Comparison of ENCODE assay signal across 25 cellular contexts in the genomic region with DNA sequence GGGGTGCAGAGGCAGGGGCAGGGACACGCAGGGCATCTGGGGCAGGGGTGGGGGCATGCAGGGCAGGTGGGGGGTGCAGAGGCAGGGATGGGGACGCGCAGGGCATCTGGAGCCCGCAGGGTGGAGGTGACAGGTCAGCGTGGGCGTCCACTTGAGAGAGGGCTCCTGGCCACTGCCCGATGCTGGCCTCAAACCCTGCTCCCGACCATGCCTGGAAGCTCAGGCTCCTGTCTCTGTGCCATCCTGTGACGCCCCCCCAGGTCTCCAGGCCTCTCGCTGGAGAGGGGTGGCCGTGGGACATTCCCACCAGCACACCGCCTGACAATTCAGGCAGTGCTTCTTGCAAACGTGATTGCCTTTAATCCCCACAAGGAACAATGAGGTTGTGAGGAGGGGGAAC. TPM values are rescaled to one million over a fixed set of nuclear protein-coding genes. Genes with fewer than 3 reads are reported as not detected.
"Had no signal": no experiment of that assay in that cellular context is flagged by ENCODE, and none has a peak within 500 bp of the region (broad histone marks: within the 10 kb centered on the region; RNA-seq: fewer than 3 reads in every experiment).

No MANE protein-coding gene starts in this region.

- H3K4me3 ChIP-seq: esophagus squamous epithelium, left ventricle myocardium inferior, ovary, SK-N-MC, skin epidermis, thoracic aorta had no signal

- H3K27me3 ChIP-seq: brain microvascular endothelial cell, esophagus squamous epithelium, ovary had no signal

- H3K4me3 Mint-ChIP-seq: activated CD4-positive, alpha-beta memory T cell treated with anti-CD3 and anti-CD28 coated beads for 36 hours; activated naive CD8-positive, alpha-beta T cell; activated T-cell treated with anti-CD3 and anti-CD28 coated beads, Interleukin-2, amount 50 U/mL, for 72 hours; dendritic cell treated with granulocyte-macrophage colony-stimulating factor and Interleukin-4, amounts not matched to agents 40 ng/mL and 50 ng/mL, for 4 days; nephron; stimulated activated effector memory CD8-positive, alpha-beta T cell treated with anti-CD3 and anti-CD28 coated beads, Interleukin-12 subunit alpha, Interleukin-12 subunit beta, amount 100 ng/mL, for 72 hours; stimulated activated naive CD8-positive, alpha-beta T cell treated with anti-CD3 and anti-CD28 coated beads, Interleukin-15, Interleukin-2, amounts not matched to agents 100 ng/mL and 50 ng/mL, for 24 hours; T-helper 17 cell; type B pancreatic cell had no signal

- H3K9me3 ChIP-seq: esophagus squamous epithelium, left ventricle myocardium inferior, ovary, thoracic aorta had no signal

- H3K27ac ChIP-seq: brain microvascular endothelial cell, esophagus squamous epithelium, left ventricle myocardium inferior, ovary, SK-N-MC, skin epidermis, thoracic aorta, WERI-Rb-1 had no signal

- H3K27me3 Mint-ChIP-seq: activated CD4-positive, alpha-beta memory T cell treated with anti-CD3 and anti-CD28 coated beads for 36 hours; dendritic cell treated with granulocyte-macrophage colony-stimulating factor and Interleukin-4, amounts not matched to agents 40 ng/mL and 50 ng/mL, for 4 days; stimulated activated naive CD8-positive, alpha-beta T cell treated with anti-CD3 and anti-CD28 coated beads, Interleukin-15, Interleukin-2, amounts not matched to agents 100 ng/mL and 50 ng/mL, for 24 hours; T-helper 17 cell had no signal

- H3K36me3 Mint-ChIP-seq: activated CD4-positive, alpha-beta memory T cell treated with anti-CD3 and anti-CD28 coated beads for 36 hours; activated naive CD8-positive, alpha-beta T cell; type B pancreatic cell had no signal

- DNase-seq: activated CD4-positive, alpha-beta memory T cell treated with anti-CD3 and anti-CD28 coated beads for 36 hours; activated naive CD4-positive, alpha-beta T cell; activated T-cell treated with anti-CD3 and anti-CD28 coated beads, Interleukin-2, amount 50 U/mL, for 72 hours; brain microvascular endothelial cell; effector CD4-positive, alpha-beta T cell; esophagus squamous epithelium; left ventricle myocardium inferior; ovary; stimulated activated CD4-positive, alpha-beta T cell treated with anti-CD3 and anti-CD28 coated beads, Interleukin-12 subunit alpha, Interleukin-12 subunit beta, amount 100 ng/mL, for 4 hours; stimulated activated CD4-positive, alpha-beta T cell treated with anti-CD3 and anti-CD28 coated beads, Interleukin-4, amount 100 ng/mL, for 1 hour; T-helper 17 cell; T1000; WERI-Rb-1 had no signal

- H3K4me1 Mint-ChIP-seq: nephron had no signal

- H3K9me3 Mint-ChIP-seq: activated CD4-positive, alpha-beta memory T cell treated with anti-CD3 and anti-CD28 coated beads for 36 hours; activated T-cell treated with anti-CD3 and anti-CD28 coated beads, Interleukin-2, amount 50 U/mL, for 72 hours; dendritic cell treated with granulocyte-macrophage colony-stimulating factor and Interleukin-4, amounts not matched to agents 40 ng/mL and 50 ng/mL, for 4 days; nephron; stimulated activated effector memory CD8-positive, alpha-beta T cell treated with anti-CD3 and anti-CD28 coated beads, Interleukin-12 subunit alpha, Interleukin-12 subunit beta, amount 100 ng/mL, for 72 hours; stimulated activated naive CD8-positive, alpha-beta T cell treated with anti-CD3 and anti-CD28 coated beads, Interleukin-15, Interleukin-2, amounts not matched to agents 100 ng/mL and 50 ng/mL, for 24 hours; type B pancreatic cell had no signal

- H3K27ac Mint-ChIP-seq: activated CD4-positive, alpha-beta memory T cell treated with anti-CD3 and anti-CD28 coated beads for 36 hours; activated naive CD8-positive, alpha-beta T cell; activated T-cell treated with anti-CD3 and anti-CD28 coated beads, Interleukin-2, amount 50 U/mL, for 72 hours; dendritic cell treated with granulocyte-macrophage colony-stimulating factor and Interleukin-4, amounts not matched to agents 40 ng/mL and 50 ng/mL, for 4 days; nephron; progenitor cell of endocrine pancreas; stimulated activated effector memory CD8-positive, alpha-beta T cell treated with anti-CD3 and anti-CD28 coated beads, Interleukin-12 subunit alpha, Interleukin-12 subunit beta, amount 100 ng/mL, for 72 hours; stimulated activated naive CD8-positive, alpha-beta T cell treated with anti-CD3 and anti-CD28 coated beads, Interleukin-15, Interleukin-2, amounts not matched to agents 100 ng/mL and 50 ng/mL, for 24 hours; T-helper 17 cell; type B pancreatic cell had no signal

- H3K36me3 ChIP-seq: brain microvascular endothelial cell, esophagus squamous epithelium, left ventricle myocardium inferior, ovary, thoracic aorta, WERI-Rb-1 had no signal

RNA-seq across cellular contexts. Expression of gene ZDHHC11B, which starts 33.0 kb away (rescaled TPM):
- total RNA-seq: lung microvascular endothelial cell, renal cortical epithelial cell had no signal
